28 cellular contexts compared by ENCODE assay signal in genomic region chr12:70028515-70028914, GRCh38.
"Had no signal": no experiment of that assay in that cellular context is flagged by ENCODE, and none has a peak within 500 bp of the region (broad histone marks: within the 10 kb centered on the region; RNA-seq: fewer than 3 reads in every experiment).

No MANE protein-coding gene starts in this region.

- H3K36me3 Mint-ChIP-seq: stimulated activated effector memory CD8-positive, alpha-beta T cell treated with anti-CD3 and anti-CD28 coated beads, Interleukin-12 subunit alpha, Interleukin-12 subunit beta, amount 100 ng/mL, for 72 hours; stimulated activated memory B cell treated with anti-CD40 and anti-IgM and Interleukin-4, amounts not matched to agents 10 μg/mL and 1 μg/mL and 100 μg/mL, for 72 hours; stimulated activated naive B cell treated with anti-CD40 and anti-IgM and Interleukin-4, amounts not matched to agents 10 μg/mL and 1 μg/mL and 100 μg/mL, for 72 hours; type B pancreatic cell had no signal

- H3K4me1 ChIP-seq: stomach, testis, thyroid gland, tibial artery, tibial nerve, transverse colon, upper lobe of left lung, upper lobe of right lung, uterus had no signal

- H3K9me3 Mint-ChIP-seq: stimulated activated naive CD8-positive, alpha-beta T cell treated with anti-CD3 and anti-CD28 coated beads, Interleukin-15, amount 100 ng/mL, for 72 hours; stimulated activated naive CD8-positive, alpha-beta T cell treated with anti-CD3 and anti-CD28 coated beads, Interleukin-15, Interleukin-2, amounts not matched to agents 100 ng/mL and 50 ng/mL, for 24 hours; type B pancreatic cell had no signal

- H3K9me3 ChIP-seq: suprapubic skin, testis, thyroid gland, transverse colon, upper lobe of left lung, upper lobe of right lung, uterus, vagina had no signal

- ATAC-seq: stimulated activated effector memory CD8-positive, alpha-beta T cell treated with anti-CD3 and anti-CD28 coated beads, Interleukin-12 subunit alpha, Interleukin-12 subunit beta, amount 100 ng/mL, for 72 hours; stimulated activated memory B cell treated with anti-CD40 and anti-IgM and Interleukin-4, amounts not matched to agents 10 μg/mL and 1 μg/mL and 100 μg/mL, for 72 hours; stimulated activated naive B cell treated with anti-CD40 and anti-IgM and Interleukin-4, amounts not matched to agents 10 μg/mL and 1 μg/mL and 100 μg/mL, for 72 hours; stimulated activated naive CD8-positive, alpha-beta T cell treated with anti-CD3 and anti-CD28 coated beads, Interleukin-15, amount 100 ng/mL, for 72 hours; stimulated activated naive CD8-positive, alpha-beta T cell treated with anti-CD3 and anti-CD28 coated beads, Interleukin-15, Interleukin-2, amounts not matched to agents 100 U/mL and 50 U/mL, for 24 hours; upper lobe of right lung had no signal

- H3K4me3 ChIP-seq: stomach, suprapubic skin, testis, thoracic aorta, thyroid gland, tibial artery, tibial nerve, transverse colon, upper lobe of left lung, upper lobe of right lung, uterus, vagina had no signal

- H3K27me3 Mint-ChIP-seq: stimulated activated memory B cell treated with anti-CD40 and anti-IgM and Interleukin-4, amounts not matched to agents 10 μg/mL and 1 μg/mL and 100 μg/mL, for 72 hours; type B pancreatic cell had no signal

- DNase-seq: stimulated activated CD4-positive, alpha-beta T cell treated with anti-CD3 and anti-CD28 coated beads, Interleukin-2, amount 100 ng/mL, for 48 hours; stimulated activated CD4-positive, alpha-beta T cell treated with anti-CD3 and anti-CD28 coated beads, Interleukin-4, amount 100 ng/mL, for 1 hour; stimulated activated CD4-positive, alpha-beta T cell treated with anti-CD3 and anti-CD28 coated beads, Interleukin-4, amount 100 ng/mL, for 24 hours; stimulated activated CD4-positive, alpha-beta T cell treated with anti-CD3 and anti-CD28 coated beads, Interleukin-4, amount 100 ng/mL, for 4 hours; stimulated activated CD8-positive, alpha-beta memory T cell treated with anti-CD3 and anti-CD28 coated beads, Interleukin-4, amount 100 ng/mL, for 48 hours; stimulated activated naive B cell treated with anti-CD40 and anti-IgM and Interleukin-4, amounts not matched to agents 10 μg/mL and 1 μg/mL and 100 μg/mL, for 72 hours; stimulated activated naive CD4-positive, alpha-beta T cell; stimulated activated naive CD4-positive, alpha-beta T cell treated with Interleukin-2 at 50 U/mL for 16 hours; stimulated activated naive CD8-positive, alpha-beta T cell treated with anti-CD3 and anti-CD28 coated beads, Interleukin-15, amount 100 ng/mL, for 72 hours; stimulated activated naive CD8-positive, alpha-beta T cell treated with anti-CD3 and anti-CD28 coated beads, Interleukin-15, Interleukin-2, amounts not matched to agents 100 U/mL and 50 U/mL, for 24 hours; stomach; substantia nigra; testis; thyroid gland; tibial artery; transverse colon; trophoblast cell; upper lobe of left lung; upper lobe of right lung; uterus had no signal

- H3K27ac ChIP-seq: stomach, suprapubic skin, testis, thoracic aorta, thyroid gland, tibial artery, tibial nerve, transverse colon, upper lobe of left lung, upper lobe of right lung, uterus, vagina had no signal

- H3K27me3 ChIP-seq: stomach, suprapubic skin, testis, thyroid gland, tibial artery, tibial nerve, transverse colon, upper lobe of left lung, upper lobe of right lung, uterus, vagina had no signal

- H3K4me1 Mint-ChIP-seq: stimulated activated effector memory CD8-positive, alpha-beta T cell treated with anti-CD3 and anti-CD28 coated beads, Interleukin-12 subunit alpha, Interleukin-12 subunit beta, amount 100 ng/mL, for 72 hours; stimulated activated memory B cell treated with anti-CD40 and anti-IgM and Interleukin-4, amounts not matched to agents 10 μg/mL and 1 μg/mL and 100 μg/mL, for 72 hours; stimulated activated naive B cell treated with anti-CD40 and anti-IgM and Interleukin-4, amounts not matched to agents 10 μg/mL and 1 μg/mL and 100 μg/mL, for 72 hours; stimulated activated naive CD8-positive, alpha-beta T cell treated with anti-CD3 and anti-CD28 coated beads, Interleukin-15, amount 100 ng/mL, for 72 hours had no signal

- H3K36me3 ChIP-seq: stomach, suprapubic skin, thoracic aorta, thyroid gland, tibial artery, tibial nerve, transverse colon, upper lobe of left lung, upper lobe of right lung, uterus, vagina had no signal

- H3K4me3 Mint-ChIP-seq: stimulated activated effector memory CD8-positive, alpha-beta T cell treated with anti-CD3 and anti-CD28 coated beads, Interleukin-12 subunit alpha, Interleukin-12 subunit beta, amount 100 ng/mL, for 72 hours; stimulated activated memory B cell treated with anti-CD40 and anti-IgM and Interleukin-4, amounts not matched to agents 10 μg/mL and 1 μg/mL and 100 μg/mL, for 72 hours; stimulated activated naive B cell treated with anti-CD40 and anti-IgM and Interleukin-4, amounts not matched to agents 10 μg/mL and 1 μg/mL and 100 μg/mL, for 72 hours; stimulated activated naive CD8-positive, alpha-beta T cell treated with anti-CD3 and anti-CD28 coated beads, Interleukin-15, amount 100 ng/mL, for 72 hours; stimulated activated naive CD8-positive, alpha-beta T cell treated with anti-CD3 and anti-CD28 coated beads, Interleukin-15, Interleukin-2, amounts not matched to agents 100 ng/mL and 50 ng/mL, for 24 hours; type B pancreatic cell had no signal

- H3K27ac Mint-ChIP-seq: stimulated activated effector memory CD8-positive, alpha-beta T cell treated with anti-CD3 and anti-CD28 coated beads, Interleukin-12 subunit alpha, Interleukin-12 subunit beta, amount 100 ng/mL, for 72 hours; stimulated activated memory B cell treated with anti-CD40 and anti-IgM and Interleukin-4, amounts not matched to agents 10 μg/mL and 1 μg/mL and 100 μg/mL, for 72 hours; stimulated activated naive B cell treated with anti-CD40 and anti-IgM and Interleukin-4, amounts not matched to agents 10 μg/mL and 1 μg/mL and 100 μg/mL, for 72 hours; stimulated activated naive CD8-positive, alpha-beta T cell treated with anti-CD3 and anti-CD28 coated beads, Interleukin-15, amount 100 ng/mL, for 72 hours; stimulated activated naive CD8-positive, alpha-beta T cell treated with anti-CD3 and anti-CD28 coated beads, Interleukin-15, Interleukin-2, amounts not matched to agents 100 ng/mL and 50 ng/mL, for 24 hours; type B pancreatic cell had no signal
